36 cellular contexts compared by ENCODE assay signal in the genomic region with DNA sequence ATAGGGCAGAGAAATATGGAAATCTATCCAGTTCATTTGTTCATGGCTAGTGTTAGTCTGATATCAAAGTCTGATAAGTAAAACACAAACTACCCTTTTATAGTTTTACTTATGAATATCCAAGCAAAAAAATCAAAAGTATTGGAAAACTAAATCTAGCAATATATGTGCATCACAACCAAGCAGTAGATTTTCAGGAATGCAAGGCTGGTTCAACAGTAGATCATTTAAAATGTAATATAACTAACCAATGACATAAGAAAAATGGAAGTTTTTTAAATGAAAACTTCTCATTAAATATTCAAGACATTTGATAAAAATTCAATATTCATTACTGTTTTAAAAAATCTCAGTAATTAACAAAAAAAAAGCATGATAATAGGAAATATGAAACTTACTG. TPM values are rescaled to one million over a fixed set of nuclear protein-coding genes. Genes with fewer than 3 reads are reported as not detected.
"Had no signal": no experiment of that assay in that cellular context is flagged by ENCODE, and none has a peak within 500 bp of the region (broad histone marks: within the 10 kb centered on the region; RNA-seq: fewer than 3 reads in every experiment).

No MANE protein-coding gene starts in this region.

- H3K9me3 Mint-ChIP-seq: activated CD4-positive, alpha-beta memory T cell treated with anti-CD3 and anti-CD28 coated beads, Interleukin-2, amount 10 ng/mL, durations not matched to agents 7 days and 5 days; central memory CD8-positive, alpha-beta T cell had no signal

- H3K4me1 Mint-ChIP-seq: activated B cell treated with CpG ODN at 0.5 μM for 24 hours; activated CD4-positive, alpha-beta memory T cell treated with anti-CD3 and anti-CD28 coated beads, Interleukin-2, amount 10 ng/mL, durations not matched to agents 7 days and 5 days; activated CD4-positive, alpha-beta T cell treated with anti-CD3 and anti-CD28 coated beads, Interleukin-2, amount 10 ng/mL, durations not matched to agents 24 days and 14 days; activated CD8-positive, alpha-beta memory T cell treated with anti-CD3 and anti-CD28 coated beads, Interleukin-2, amount 10 ng/mL, durations not matched to agents 7 days and 5 days; activated naive CD4-positive, alpha-beta T cell treated with anti-CD3 and anti-CD28 coated beads, Interleukin-2, amount 10 ng/mL, durations not matched to agents 7 days and 5 days; activated naive CD8-positive, alpha-beta T cell treated with anti-CD3 and anti-CD28 coated beads, Interleukin-2, amount 10 ng/mL, durations not matched to agents 7 days and 5 days; activated naive CD8-positive, alpha-beta T cell treated with anti-CD3 and anti-CD28 coated beads, Interleukin-2, amount 50 U/mL, for 24 hours; brain; central memory CD8-positive, alpha-beta T cell had no signal

- H3K4me3 ChIP-seq: ascending aorta, cardiac muscle cell, colonic mucosa had no signal

- H3K36me3 Mint-ChIP-seq: activated CD8-positive, alpha-beta memory T cell treated with anti-CD3 and anti-CD28 coated beads, Interleukin-2, amount 10 ng/mL, durations not matched to agents 7 days and 5 days; activated naive CD4-positive, alpha-beta T cell treated with anti-CD3 and anti-CD28 coated beads, Interleukin-2, amount 10 ng/mL, durations not matched to agents 7 days and 5 days; activated naive CD8-positive, alpha-beta T cell treated with anti-CD3 and anti-CD28 coated beads, Interleukin-2, amount 10 ng/mL, durations not matched to agents 7 days and 5 days; brain had no signal

- DNase-seq: activated B cell treated with CpG ODN at 0.5 μM for 24 hours; activated CD4-positive, alpha-beta memory T cell treated with anti-CD3 and anti-CD28 coated beads, Interleukin-2, amount 10 ng/mL, durations not matched to agents 7 days and 5 days; activated CD4-positive, alpha-beta T cell treated with anti-CD3 and anti-CD28 coated beads for 4 hours; activated CD4-positive, alpha-beta T cell treated with anti-CD3 and anti-CD28 coated beads, Interleukin-2, amount 10 ng/mL, durations not matched to agents 24 days and 14 days; activated CD4-positive, alpha-beta T cell treated with anti-CD3 and anti-CD28 coated beads, Interleukin-2, amount 50 U/mL, for 48 hours; activated CD4-positive, CD25-positive, alpha-beta regulatory T cell treated with anti-CD3 and anti-CD28 coated beads, Interleukin-2, amount 50 U/mL, for 72 hours; activated CD8-positive, alpha-beta memory T cell treated with anti-CD3 and anti-CD28 coated beads for 24 hours; activated CD8-positive, alpha-beta memory T cell treated with anti-CD3 and anti-CD28 coated beads, Interleukin-2, amount 10 ng/mL, durations not matched to agents 7 days and 5 days; activated CD8-positive, alpha-beta memory T cell treated with anti-CD3 and anti-CD28 coated beads, Interleukin-2, amount 50 U/mL, for 48 hours; activated CD8-positive, alpha-beta T cell treated with anti-CD3 and anti-CD28 coated beads, Interleukin-2, amount 10 ng/mL, durations not matched to agents 7 days and 5 days; activated effector memory CD4-positive, alpha-beta T cell treated with Interleukin-2 at 50 U/mL for 16 hours; activated gamma-delta T cell; activated naive CD4-positive, alpha-beta T cell treated with anti-CD3 and anti-CD28 coated beads, Interleukin-2, amount 10 ng/mL, durations not matched to agents 7 days and 5 days; activated naive CD4-positive, alpha-beta T cell treated with Interleukin-2 at 50 U/mL for 16 hours; activated naive CD8-positive, alpha-beta T cell treated with anti-CD3 and anti-CD28 coated beads, Interleukin-2, amount 10 ng/mL, durations not matched to agents 7 days and 5 days; activated naive CD8-positive, alpha-beta T cell treated with anti-CD3 and anti-CD28 coated beads, Interleukin-2, amount 50 U/mL, for 24 hours; activated T-cell treated with anti-CD3 and anti-CD28 coated beads, Interleukin-2, amount 50 U/mL, for 24 hours; activated T-cell treated with anti-CD3 and anti-CD28 coated beads, Interleukin-2, amount 50 U/mL, for 48 hours; amygdala; anterior cingulate cortex; caudate nucleus; cerebellar nuclear complex; colonic mucosa; T-helper 2 cell; T-helper 9 cell had no signal

- H3K4me1 ChIP-seq: ascending aorta, colonic mucosa had no signal

- ATAC-seq: activated CD8-positive, alpha-beta memory T cell treated with anti-CD3 and anti-CD28 coated beads, Interleukin-2, amount 10 ng/mL, durations not matched to agents 7 days and 5 days; activated CD8-positive, alpha-beta T cell treated with anti-CD3 and anti-CD28 coated beads, Interleukin-2, amount 10 ng/mL, durations not matched to agents 7 days and 5 days; activated naive CD8-positive, alpha-beta T cell treated with anti-CD3 and anti-CD28 coated beads, Interleukin-2, amount 50 U/mL, for 24 hours had no signal

- H3K9me3 ChIP-seq: colonic mucosa had no signal

- H3K36me3 ChIP-seq: ascending aorta, cardiac muscle cell, colonic mucosa had no signal

- H3K27ac Mint-ChIP-seq: activated B cell treated with CpG ODN at 0.5 μM for 24 hours; activated CD4-positive, alpha-beta memory T cell treated with anti-CD3 and anti-CD28 coated beads, Interleukin-2, amount 10 ng/mL, durations not matched to agents 7 days and 5 days; activated CD4-positive, alpha-beta T cell treated with anti-CD3 and anti-CD28 coated beads, Interleukin-2, amount 10 ng/mL, durations not matched to agents 24 days and 14 days; activated CD8-positive, alpha-beta memory T cell treated with anti-CD3 and anti-CD28 coated beads, Interleukin-2, amount 10 ng/mL, durations not matched to agents 7 days and 5 days; activated CD8-positive, alpha-beta T cell treated with anti-CD3 and anti-CD28 coated beads, Interleukin-2, amount 10 ng/mL, durations not matched to agents 7 days and 5 days; activated naive CD4-positive, alpha-beta T cell treated with anti-CD3 and anti-CD28 coated beads, Interleukin-2, amount 10 ng/mL, durations not matched to agents 7 days and 5 days; activated naive CD8-positive, alpha-beta T cell; activated naive CD8-positive, alpha-beta T cell treated with anti-CD3 and anti-CD28 coated beads, Interleukin-2, amount 10 ng/mL, durations not matched to agents 7 days and 5 days; activated naive CD8-positive, alpha-beta T cell treated with anti-CD3 and anti-CD28 coated beads, Interleukin-2, amount 50 U/mL, for 24 hours; activated T-cell treated with anti-CD3 and anti-CD28 coated beads, Interleukin-2, amount 50 U/mL, for 24 hours; activated T-helper 2 cell treated with anti-CD3 and anti-CD28 coated beads, Interferon-gamma antibody, Interleukin-2, Interleukin-4, amounts not matched to agents 10 μg/mL and 5 μg/mL and 100 μg/mL, durations not matched to agents 14 hours and 24 hours and 36 hours; brain; T-helper 1 cell treated with Interleukin-12 subunit alpha and Interleukin-12 subunit beta and Interleukin-4 antibody, amounts not matched to agents 30 μg/mL and 1 μg/mL, for 36 hours; T-helper 2 cell treated with Interferon-gamma antibody and Interleukin-4, amounts not matched to agents 5 μg/mL and 100 μg/mL, for 36 hours had no signal

- H3K4me3 Mint-ChIP-seq: activated B cell treated with CpG ODN at 0.5 μM for 24 hours; activated CD4-positive, alpha-beta memory T cell treated with anti-CD3 and anti-CD28 coated beads, Interleukin-2, amount 10 ng/mL, durations not matched to agents 7 days and 5 days; activated CD4-positive, alpha-beta T cell treated with anti-CD3 and anti-CD28 coated beads, Interleukin-2, amount 10 ng/mL, durations not matched to agents 24 days and 14 days; activated CD8-positive, alpha-beta memory T cell treated with anti-CD3 and anti-CD28 coated beads, Interleukin-2, amount 10 ng/mL, durations not matched to agents 7 days and 5 days; activated CD8-positive, alpha-beta T cell treated with anti-CD3 and anti-CD28 coated beads, Interleukin-2, amount 10 ng/mL, durations not matched to agents 7 days and 5 days; activated naive CD4-positive, alpha-beta T cell treated with anti-CD3 and anti-CD28 coated beads, Interleukin-2, amount 10 ng/mL, durations not matched to agents 7 days and 5 days; activated naive CD8-positive, alpha-beta T cell; activated naive CD8-positive, alpha-beta T cell treated with anti-CD3 and anti-CD28 coated beads, Interleukin-2, amount 10 ng/mL, durations not matched to agents 7 days and 5 days; activated naive CD8-positive, alpha-beta T cell treated with anti-CD3 and anti-CD28 coated beads, Interleukin-2, amount 50 U/mL, for 24 hours; activated T-cell treated with anti-CD3 and anti-CD28 coated beads, Interleukin-2, amount 50 U/mL, for 24 hours; brain; central memory CD8-positive, alpha-beta T cell; T-helper 1 cell treated with Interleukin-12 subunit alpha and Interleukin-12 subunit beta and Interleukin-4 antibody, amounts not matched to agents 30 μg/mL and 1 μg/mL, for 36 hours; T-helper 2 cell treated with Interferon-gamma antibody and Interleukin-4, amounts not matched to agents 5 μg/mL and 100 μg/mL, for 36 hours had no signal

- H3K27ac ChIP-seq: ascending aorta, cardiac muscle cell, colonic mucosa, VCaP had no signal

RNA-seq across cellular contexts. Expression of a gene that starts 12.8 kb away (rescaled TPM):
- total RNA-seq: activated B cell treated with CpG ODN at 0.5 μM for 24 hours; activated CD4-positive, alpha-beta memory T cell treated with anti-CD3 and anti-CD28 coated beads, Interleukin-2, amount 10 ng/mL, durations not matched to agents 7 days and 5 days; activated CD8-positive, alpha-beta memory T cell treated with anti-CD3 and anti-CD28 coated beads, Interleukin-2, amount 10 ng/mL, durations not matched to agents 7 days and 5 days; activated CD8-positive, alpha-beta T cell treated with anti-CD3 and anti-CD28 coated beads, Interleukin-2, amount 10 ng/mL, durations not matched to agents 7 days and 5 days; bronchial epithelial cell; cardiac muscle cell; chondrocyte had no signal

RNA-seq across cellular contexts. Expression of a gene that starts 59.8 kb away (rescaled TPM):
- total RNA-seq: activated B cell treated with CpG ODN at 0.5 μM for 24 hours; activated CD8-positive, alpha-beta T cell treated with anti-CD3 and anti-CD28 coated beads, Interleukin-2, amount 10 ng/mL, durations not matched to agents 7 days and 5 days; chondrocyte had no signal
